ENCODE assay signal across 5 cellular contexts in the genomic region with DNA sequence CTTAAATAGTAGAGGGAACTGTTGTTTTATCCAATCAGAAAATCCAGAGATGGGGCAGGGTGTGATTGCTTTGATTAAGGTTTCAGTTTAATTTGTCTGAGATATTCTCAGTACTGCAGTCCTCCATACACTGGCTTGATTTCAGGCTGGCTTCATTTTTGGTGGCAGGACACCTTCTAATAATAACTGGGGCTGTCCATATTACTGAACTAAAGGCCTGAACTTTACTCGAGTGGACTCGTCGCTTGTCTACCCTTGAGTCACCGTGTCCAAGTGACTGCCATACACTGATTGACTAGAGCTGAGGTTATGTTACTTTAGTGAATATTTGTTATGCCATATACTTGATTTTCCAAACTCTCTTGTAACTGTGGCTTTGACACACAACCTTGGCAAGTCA.
"Had no signal": no experiment of that assay in that cellular context is flagged by ENCODE, and none has a peak within 500 bp of the region (broad histone marks: within the 10 kb centered on the region; RNA-seq: fewer than 3 reads in every experiment).

No MANE protein-coding gene starts in this region.

- FAIRE-seq: HepG2, HTR-8/SVneo, K562 had no signal

- H3K4me3 ChIP-seq: K562 had no signal

- ATAC-seq: HepG2, K562 had no signal

- H3K27ac ChIP-seq: HL-60 had no signal

- DNase-seq: IMR-90 had no signal
